ENCODE assay signal across 21 cellular contexts in the genomic region with DNA sequence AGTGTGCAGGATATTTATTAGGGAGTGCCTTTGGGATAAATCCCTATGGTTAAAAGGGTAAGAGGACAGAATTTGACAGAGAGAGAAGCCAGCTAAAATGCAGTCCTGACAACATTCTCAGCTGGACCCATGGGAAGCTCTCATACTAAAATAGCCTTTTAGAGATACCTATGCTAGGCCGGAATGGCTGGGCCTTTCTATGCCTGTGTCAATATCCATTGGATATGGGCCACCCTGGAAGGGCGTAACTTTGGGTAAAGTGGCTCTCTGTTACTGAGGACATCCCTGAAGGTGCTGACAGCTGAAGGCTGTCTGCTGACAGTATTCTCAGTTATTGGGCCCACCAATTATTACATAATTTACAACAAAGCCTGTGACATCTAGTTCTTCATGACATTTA.
"Had no signal": no experiment of that assay in that cellular context is flagged by ENCODE, and none has a peak within 500 bp of the region (broad histone marks: within the 10 kb centered on the region; RNA-seq: fewer than 3 reads in every experiment).

No MANE protein-coding gene starts in this region.

- H3K4me1 ChIP-seq: SJCRH30 had no signal

- DNase-seq: Kasumi-1, MM.1S, NCI-H1092 treated with DMSO at 0.1 percent for 48 hours, NCI-H1436, NCI-H187, NCI-H2029, NCI-H2081 treated with DMSO at 0.1 percent for 48 hours, NCI-H2171, NCI-H226, NCI-H446, NCI-H510A, NCI-H524 treated with DMSO at 0.1 percent for 48 hours, NCI-H69, NCI-H774, RPMI8226, SHP77 treated with DMSO at 0.1 percent for 48 hours, SJCRH30, SW 1271 had no signal

- H3K36me3 ChIP-seq: SJCRH30 had no signal

- H3K27ac ChIP-seq: HL-60, KMS-11, SJCRH30 had no signal

- H3K4me2 ChIP-seq: KMS-11 had no signal

- H3K9ac ChIP-seq: KMS-11 had no signal

- ATAC-seq: K562 had no signal

- H3K9me3 ChIP-seq: SJCRH30 had no signal

- H3K27me3 ChIP-seq: SJCRH30 had no signal

- H3K4me3 ChIP-seq: K562, SJCRH30 had no signal
